8 cellular contexts compared by ENCODE assay signal in the genomic region with DNA sequence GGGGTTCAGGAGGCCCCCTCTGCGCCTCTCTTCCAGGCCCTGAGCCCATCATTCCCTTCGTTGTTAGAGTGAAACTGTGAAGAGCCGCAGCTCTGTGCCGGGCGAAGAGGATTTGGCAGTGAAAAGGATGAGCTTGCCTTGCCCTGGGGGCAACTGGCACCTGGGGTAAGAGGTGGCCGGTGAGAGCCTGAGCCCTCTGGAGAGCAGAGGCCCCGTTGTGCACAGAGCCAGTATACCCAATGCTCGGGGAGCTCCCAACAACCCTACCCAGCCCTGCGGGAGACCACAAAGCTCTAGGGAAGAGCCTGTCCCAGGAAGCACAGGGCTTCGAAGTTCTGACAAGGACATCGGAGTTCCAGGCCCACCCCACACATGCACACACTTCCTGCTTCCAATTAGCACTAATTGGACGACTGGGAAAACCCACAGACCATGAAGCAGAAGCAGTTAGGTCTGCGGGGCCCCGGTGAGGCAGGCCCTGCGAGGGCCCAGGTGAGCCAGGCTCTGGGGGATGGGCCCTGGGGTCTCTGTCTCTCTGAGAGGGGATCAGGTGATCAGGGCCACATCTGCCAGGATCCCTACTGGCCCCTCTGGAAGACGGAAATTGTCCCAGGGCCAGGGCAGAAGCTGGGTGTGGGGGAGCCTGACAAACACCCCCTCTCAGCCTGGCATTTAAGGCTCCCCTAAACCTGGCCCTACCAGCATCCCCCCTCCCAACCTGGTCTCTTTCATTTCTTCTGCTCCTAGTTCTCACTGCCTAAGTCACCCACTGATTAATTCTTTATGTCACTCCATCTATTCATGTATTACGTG. TPM values are rescaled to one million over a fixed set of nuclear protein-coding genes. Genes with fewer than 3 reads are reported as not detected.
DNase-seq lines count a peak whose midpoint lies in the region; ATAC-seq and TF ChIP-seq lines count a peak whose summit lies in the region.

No MANE protein-coding gene starts in this region.

- H3K4me3 ChIP-seq in Caco-2 (ENCODE audit: low read depth, low read length) (peak overlapping the region; percentile 51), NT2/D1 (ENCODE audit: insufficient read length, low read depth) (no peak overlapping the region), epithelial cell of esophagus (ENCODE audit: low read length) (peak overlapping the region; percentile 60), osteoblast (ENCODE audit: insufficient read depth, low read length) (peak overlapping the region; percentile 85)

- intact Hi-C loops in Caco-2 (cut with micrococcal nuclease; ENCODE audit: unreplicated experiment): no loop called here

- no peaks in the 10 kb centered on the region for H4K20me1 ChIP-seq in osteoblast (ENCODE audit: insufficient read depth, low read length)

- H3K9ac ChIP-seq in NT2/D1 (ENCODE audit: insufficient read length, low read depth): peak overlapping the region; percentile 22

- no peaks in the 10 kb centered on the region for H3K36me3 Mint-ChIP-seq in Caco-2 (ENCODE audit: insufficient read depth, unreplicated experiment)

- no peaks in the 10 kb centered on the region; the same call in 1 of the 2 replicates for H3K36me3 ChIP-seq in Caco-2 (ENCODE audit: control insufficient read depth, insufficient read depth, low read length)
- H3K36me3 ChIP-seq in NT2/D1 (ENCODE audit: insufficient read depth, insufficient read length, low read length): no peaks in the 10 kb centered on the region
- H3K36me3 ChIP-seq in osteoblast (ENCODE audit: insufficient read depth, low read length): no peaks in the 10 kb centered on the region

- POLR2A ChIA-PET in Caco-2 (lab: Charles Lee): no interaction called here

- peaks cover 8% of the 10 kb centered on the region for H3K4me1 Mint-ChIP-seq in Caco-2 (ENCODE audit: low read depth, unreplicated experiment)

- H3K4me3 Mint-ChIP-seq in Caco-2 (ENCODE audit: unreplicated experiment): peak overlapping the region; percentile 76

- H3K9me3 ChIP-seq in Caco-2: no peaks in the 10 kb centered on the region
- H3K9me3 ChIP-seq in NT2/D1 (ENCODE audit: insufficient read depth, low read length): no peaks in the 10 kb centered on the region
- H3K9me3 ChIP-seq in osteoblast (ENCODE audit: low read depth, low read length): no peaks in the 10 kb centered on the region

- DNase-seq in Caco-2 (no peak), NT2/D1 (ENCODE audit: low read depth, low spot score) (no peak), epithelial cell of esophagus (ENCODE audit: low read depth) (no peak), osteoblast (ENCODE audit: insufficient read length, low spot score, missing footprints) (no peak), COLO829 (ENCODE audit: low spot score) (no peak)
- no peak for DNase-seq in stimulated activated CD4-positive, alpha-beta T cell treated with anti-CD3 and anti-CD28 coated beads, Interleukin-4, amount 100 ng/mL, for 4 hours

- TF ChIP-seq CTCF in Caco-2 (IDR thresholded peaks at IDR 0.05; ENCODE audit: insufficient read depth in 1 of 2, low read depth in 1 of 2, low read length in 1 of 2, severe bottlenecking in 1 of 2, unreplicated experiment in 1 of 2): no peak
- TF ChIP-seq CTCF in epithelial cell of esophagus (IDR thresholded peaks at IDR 0.05; ENCODE audit: insufficient read depth, low read depth, low read length, missing control alignments): no peak
- no peak for TF ChIP-seq CTCF in osteoblast (IDR thresholded peaks at IDR 0.05; ENCODE audit: extremely low read depth, low read depth, low read length)

- no peak overlapping the region for H3K27ac ChIP-seq in osteoblast (ENCODE audit: low read depth, low read length)

- H3K9me3 Mint-ChIP-seq in Caco-2 (ENCODE audit: unreplicated experiment): no peaks in the 10 kb centered on the region

- no peaks in the 10 kb centered on the region for H3K79me2 ChIP-seq in osteoblast (ENCODE audit: insufficient read depth, low read length)

- H2AFZ ChIP-seq in osteoblast (ENCODE audit: low read length): peak overlapping the region; percentile 98

- H3K27me3 ChIP-seq in Caco-2 (replicated peaks; ENCODE audit: control insufficient read depth, insufficient read depth, low read length) (no peaks in the 10 kb centered on the region), NT2/D1 (ENCODE audit: insufficient read depth, insufficient read length) (peaks cover 18% of the 10 kb centered on the region), osteoblast (ENCODE audit: insufficient read depth, low read length) (no peaks in the 10 kb centered on the region)

- BruUV-seq in Caco-2 (replicated peaks; lab: Mats Ljungman, UMichigan): no TSS peak

- H3K27ac Mint-ChIP-seq in Caco-2 (ENCODE audit: unreplicated experiment): peak overlapping the region; percentile 50

- no peaks in the 10 kb centered on the region for H3K27me3 Mint-ChIP-seq in Caco-2 (ENCODE audit: insufficient read depth, unreplicated experiment)

- CTCF ChIA-PET in Caco-2 (lab: Charles Lee): interaction anchor here (0.5 to 0.6 kb wide), 2 partner anchors 151 to 380 kb away, joined by 3 read pairs; no protein-coding TSS in a partner anchor

- H3K4me1 ChIP-seq in Caco-2 (peaks cover 11% of the 10 kb centered on the region), NT2/D1 (ENCODE audit: insufficient read depth, insufficient read length) (peaks cover 20% of the 10 kb centered on the region), osteoblast (ENCODE audit: insufficient read depth, low read length) (peaks cover 8% of the 10 kb centered on the region)

- ATAC-seq in HG02588 (IDR thresholded peaks at IDR 0.05; ENCODE audit: unreplicated experiment): no peak
- ATAC-seq in HG02870 (IDR thresholded peaks at IDR 0.05; ENCODE audit: unreplicated experiment): no peak

- peak overlapping the region; percentile 97 for H3K4me2 ChIP-seq in osteoblast (ENCODE audit: insufficient read depth, low read length)

RNA-seq across cellular contexts. Expression of a gene that starts 27.9 kb away (rescaled TPM):
- 45.3 and 47.4 TPM in 2 replicates for total RNA-seq in Caco-2 (2022)
- 11.6 and 12.4 TPM in 2 replicates for total RNA-seq in osteoblast

RNA-seq across cellular contexts. Expression of a gene that starts 56.5 kb away (rescaled TPM):
- total RNA-seq in Caco-2 (2022) (33.1 and 35.7 TPM in 2 replicates), osteoblast (11.9 and 12.7 TPM in 2 replicates)
